Comparison of ENCODE assay signal across 34 cellular contexts in the genomic region with DNA sequence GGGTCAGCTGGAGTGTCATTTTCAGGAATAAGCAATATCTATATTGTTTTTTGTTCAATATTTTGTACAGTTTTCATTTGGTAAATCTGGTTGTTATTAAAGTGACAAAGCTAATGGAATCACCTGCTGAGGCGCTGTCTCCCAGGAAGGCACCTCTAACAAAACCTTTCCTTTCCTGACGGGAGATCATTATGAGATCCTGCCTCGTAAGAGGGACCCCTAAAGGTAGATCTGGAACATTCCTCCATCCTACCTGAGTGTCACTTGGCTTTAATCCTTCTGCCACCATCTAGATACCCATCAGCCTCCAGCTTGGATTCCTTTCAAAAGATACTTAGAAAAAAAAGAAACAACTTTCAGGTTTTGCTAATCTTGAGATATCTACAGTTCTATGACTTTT.
"Had no signal": no experiment of that assay in that cellular context is flagged by ENCODE, and none has a peak within 500 bp of the region (broad histone marks: within the 10 kb centered on the region; RNA-seq: fewer than 3 reads in every experiment).

No MANE protein-coding gene starts in this region.

- H3K9me3 ChIP-seq: ascending aorta, breast epithelium, MG63, SJSA1, SK-N-SH had no signal

- ATAC-seq: activated CD4-positive, alpha-beta T cell treated with anti-CD3 and anti-CD28 coated beads for 36 hours; activated CD4-positive, CD25-positive, alpha-beta regulatory T cell treated with anti-CD3 and anti-CD28 coated beads, Interleukin-2, amount 50 U/mL, for 24 hours; activated CD8-positive, alpha-beta T cell treated with anti-CD3 and anti-CD28 coated beads, Interleukin-2, amount 10 ng/mL, durations not matched to agents 7 days and 5 days had no signal

- H3K27me3 Mint-ChIP-seq: activated CD4-positive, alpha-beta T cell treated with anti-CD3 and anti-CD28 coated beads for 36 hours; activated CD4-positive, alpha-beta T cell treated with anti-CD3 and anti-CD28 coated beads, Interleukin-2, amount 10 ng/mL, durations not matched to agents 7 days and 5 days; activated naive CD4-positive, alpha-beta T cell treated with anti-CD3 and anti-CD28 coated beads, Interleukin-2, amount 50 U/mL, for 24 hours; activated naive CD8-positive, alpha-beta T cell treated with anti-CD3 and anti-CD28 coated beads, Interleukin-2, amount 10 ng/mL, durations not matched to agents 7 days and 5 days; activated T-cell treated with anti-CD3 and anti-CD28 coated beads, Interleukin-2, amount 50 U/mL, for 24 hours had no signal

- H3K9ac ChIP-seq: SK-N-SH had no signal

- H3K27ac ChIP-seq: ascending aorta, breast epithelium, SJSA1 had no signal

- H3K36me3 Mint-ChIP-seq: activated naive CD4-positive, alpha-beta T cell treated with anti-CD3 and anti-CD28 coated beads, Interleukin-2, amount 50 U/mL, for 24 hours; activated naive CD8-positive, alpha-beta T cell treated with anti-CD3 and anti-CD28 coated beads, Interleukin-2, amount 10 ng/mL, durations not matched to agents 7 days and 5 days had no signal

- H3K36me3 ChIP-seq: ascending aorta, breast epithelium, MG63, SJSA1 had no signal

- DNase-seq: activated CD4-positive, alpha-beta T cell treated with anti-CD3 and anti-CD28 coated beads for 36 hours; activated CD4-positive, alpha-beta T cell treated with anti-CD3 and anti-CD28 coated beads, Interleukin-2, amount 10 ng/mL, durations not matched to agents 7 days and 5 days; activated CD4-positive, alpha-beta T cell treated with anti-CD3 and anti-CD28 coated beads, Interleukin-2, amount 50 U/mL, for 48 hours; activated CD8-positive, alpha-beta T cell treated with anti-CD3 and anti-CD28 coated beads, Interleukin-2, amount 10 ng/mL, durations not matched to agents 7 days and 5 days; activated gamma-delta T cell; activated naive CD4-positive, alpha-beta T cell treated with Interleukin-2 at 50 U/mL for 16 hours; activated naive CD8-positive, alpha-beta T cell treated with anti-CD3 and anti-CD28 coated beads, Interleukin-2, amount 10 ng/mL, durations not matched to agents 7 days and 5 days; activated T-cell treated with anti-CD3 and anti-CD28 coated beads, Interleukin-2, amount 50 U/mL, for 24 hours; amygdala; Kasumi-1; KBM-7; MG63; NCI-H1048; NCI-H1105 treated with DMSO at 0.1 percent for 48 hours; NCI-H1436; NCI-H1694; NCI-H1930; NCI-H2081 treated with DMSO at 0.1 percent for 48 hours; NCI-H226; NCI-H446 treated with DMSO at 0.1 percent for 48 hours; NCI-H524; NCI-H748 treated with DMSO at 0.1 percent for 48 hours; OCI-M1; SHP77 treated with DMSO at 0.1 percent for 48 hours; SK-N-SH had no signal

- H3K9me2 ChIP-seq: SK-N-SH had no signal

- H3K4me3 ChIP-seq: ascending aorta, breast epithelium, MG63, SJSA1 had no signal

- H3K4me1 Mint-ChIP-seq: activated CD4-positive, alpha-beta T cell treated with anti-CD3 and anti-CD28 coated beads for 36 hours; activated CD4-positive, alpha-beta T cell treated with anti-CD3 and anti-CD28 coated beads, Interleukin-2, amount 10 ng/mL, durations not matched to agents 7 days and 5 days; activated naive CD4-positive, alpha-beta T cell treated with anti-CD3 and anti-CD28 coated beads, Interleukin-2, amount 50 U/mL, for 24 hours; activated naive CD8-positive, alpha-beta T cell treated with anti-CD3 and anti-CD28 coated beads, Interleukin-2, amount 10 ng/mL, durations not matched to agents 7 days and 5 days had no signal

- H3K27ac Mint-ChIP-seq: activated CD4-positive, alpha-beta T cell treated with anti-CD3 and anti-CD28 coated beads for 36 hours; activated CD4-positive, alpha-beta T cell treated with anti-CD3 and anti-CD28 coated beads, Interleukin-2, amount 10 ng/mL, durations not matched to agents 7 days and 5 days; activated CD8-positive, alpha-beta T cell treated with anti-CD3 and anti-CD28 coated beads, Interleukin-2, amount 10 ng/mL, durations not matched to agents 7 days and 5 days; activated naive CD4-positive, alpha-beta T cell treated with anti-CD3 and anti-CD28 coated beads, Interleukin-2, amount 50 U/mL, for 24 hours; activated naive CD8-positive, alpha-beta T cell treated with anti-CD3 and anti-CD28 coated beads, Interleukin-2, amount 10 ng/mL, durations not matched to agents 7 days and 5 days; activated T-cell treated with anti-CD3 and anti-CD28 coated beads, Interleukin-2, amount 50 U/mL, for 24 hours; activated T-helper 2 cell treated with anti-CD3 and anti-CD28 coated beads, Interferon-gamma antibody, Interleukin-2, Interleukin-4, amounts not matched to agents 10 μg/mL and 5 μg/mL and 100 μg/mL, durations not matched to agents 14 hours and 24 hours and 36 hours; T-helper 1 cell treated with Interleukin-12 subunit alpha and Interleukin-12 subunit beta and Interleukin-4 antibody, amounts not matched to agents 30 μg/mL and 1 μg/mL, for 36 hours; T-helper 2 cell treated with Interferon-gamma antibody and Interleukin-4, amounts not matched to agents 5 μg/mL and 100 μg/mL, for 36 hours had no signal

- H3K4me1 ChIP-seq: breast epithelium had no signal

- H3K27me3 ChIP-seq: ascending aorta, breast epithelium, MG63, SJSA1 had no signal

- H3K4me3 Mint-ChIP-seq: activated CD4-positive, alpha-beta T cell treated with anti-CD3 and anti-CD28 coated beads for 36 hours; activated CD4-positive, alpha-beta T cell treated with anti-CD3 and anti-CD28 coated beads, Interleukin-2, amount 10 ng/mL, durations not matched to agents 7 days and 5 days; activated CD8-positive, alpha-beta T cell treated with anti-CD3 and anti-CD28 coated beads, Interleukin-2, amount 10 ng/mL, durations not matched to agents 7 days and 5 days; activated naive CD4-positive, alpha-beta T cell treated with anti-CD3 and anti-CD28 coated beads, Interleukin-2, amount 50 U/mL, for 24 hours; activated naive CD8-positive, alpha-beta T cell treated with anti-CD3 and anti-CD28 coated beads, Interleukin-2, amount 10 ng/mL, durations not matched to agents 7 days and 5 days; activated T-cell treated with anti-CD3 and anti-CD28 coated beads, Interleukin-2, amount 50 U/mL, for 24 hours; T-helper 1 cell treated with Interleukin-12 subunit alpha and Interleukin-12 subunit beta and Interleukin-4 antibody, amounts not matched to agents 30 μg/mL and 1 μg/mL, for 36 hours; T-helper 2 cell treated with Interferon-gamma antibody and Interleukin-4, amounts not matched to agents 5 μg/mL and 100 μg/mL, for 36 hours had no signal

- FAIRE-seq: TTC549 had no signal

- H3K9me3 Mint-ChIP-seq: activated CD4-positive, alpha-beta T cell treated with anti-CD3 and anti-CD28 coated beads, Interleukin-2, amount 10 ng/mL, durations not matched to agents 7 days and 5 days; activated naive CD4-positive, alpha-beta T cell treated with anti-CD3 and anti-CD28 coated beads, Interleukin-2, amount 50 U/mL, for 24 hours; activated naive CD8-positive, alpha-beta T cell treated with anti-CD3 and anti-CD28 coated beads, Interleukin-2, amount 10 ng/mL, durations not matched to agents 7 days and 5 days; activated T-cell treated with anti-CD3 and anti-CD28 coated beads, Interleukin-2, amount 50 U/mL, for 24 hours; activated T-helper 2 cell treated with anti-CD3 and anti-CD28 coated beads, Interferon-gamma antibody, Interleukin-2, Interleukin-4, amounts not matched to agents 10 μg/mL and 5 μg/mL and 100 μg/mL, durations not matched to agents 14 hours and 24 hours and 36 hours; T-helper 1 cell treated with Interleukin-12 subunit alpha and Interleukin-12 subunit beta and Interleukin-4 antibody, amounts not matched to agents 30 μg/mL and 1 μg/mL, for 36 hours; T-helper 2 cell treated with Interferon-gamma antibody and Interleukin-4, amounts not matched to agents 5 μg/mL and 100 μg/mL, for 36 hours had no signal

- H3K4me2 ChIP-seq: SK-N-SH had no signal
